8 cellular contexts compared by ENCODE assay signal in genomic region chr2:37653805-37654378, GRCh38. TPM values are rescaled to one million over a fixed set of nuclear protein-coding genes. Genes with fewer than 3 reads are reported as not detected.
DNase-seq lines count a peak whose midpoint lies in the region; ATAC-seq and TF ChIP-seq lines count a peak whose summit lies in the region.

No MANE protein-coding gene starts in this region.

- no peak for TF ChIP-seq CTCF in GM12865 (IDR thresholded peaks at IDR 0.05; ENCODE audit: insufficient read depth, low read depth, low read length, missing control alignments)
- TF ChIP-seq CTCF in right lobe of liver (IDR thresholded peaks at IDR 0.05), result no peak
- TF ChIP-seq CTCF in vagina (IDR thresholded peaks at IDR 0.05), result no peak

- H3K4me3 ChIP-seq in GM12865 (ENCODE audit: low read depth, low read length) (peak overlapping the region; percentile 58), right lobe of liver (no peak overlapping the region), vagina (no peak overlapping the region)

- H3K27me3 Mint-ChIP-seq in IgD-negative memory B cell, result peaks cover 2% of the 10 kb centered on the region
- H3K27me3 Mint-ChIP-seq in activated naive CD8-positive, alpha-beta T cell, result no peaks in the 10 kb centered on the region

- peak overlapping the region; percentile 92 to 94 (median 92) for H3K27ac Mint-ChIP-seq in IgD-negative memory B cell
- peak overlapping the region; percentile 91 for H3K27ac Mint-ChIP-seq in activated naive CD8-positive, alpha-beta T cell

- TF ChIP-seq POLR2A in right lobe of liver (IDR thresholded peaks at IDR 0.05) (peak; percentile 24), vagina (IDR thresholded peaks at IDR 0.05) (no peak)

- no peaks in the 10 kb centered on the region for H3K27me3 ChIP-seq in right lobe of liver
- no peaks in the 10 kb centered on the region for H3K27me3 ChIP-seq in vagina

- no peaks in the 10 kb centered on the region for H3K9me3 ChIP-seq in right lobe of liver
- H3K9me3 ChIP-seq in vagina, result no peaks in the 10 kb centered on the region

- DNase-seq in GM12865 (ENCODE audit: low read depth), result peak; percentile 94
- peak; percentile 47 to 66 (median 53) for DNase-seq in right lobe of liver
- no peak for DNase-seq in vagina (ENCODE audit: extremely low spot score in 2 of 2)
- DNase-seq in SW480 (ENCODE audit: low spot score), result no peak

- peak overlapping the region; percentile 45 to 67 (median 58) for H3K27ac ChIP-seq in right lobe of liver
- H3K27ac ChIP-seq in vagina, result peak overlapping the region; percentile 47

- 47% methylated on average over 14 of the region's 14 CpGs for WGBS in right lobe of liver (ENCODE audit: insufficient coverage, low coverage, low lambda C conversion rate, missing lambda C conversion rate)

- peak overlapping the region; percentile 76 to 97 (median 89) for H3K4me3 Mint-ChIP-seq in IgD-negative memory B cell
- H3K4me3 Mint-ChIP-seq in activated naive CD8-positive, alpha-beta T cell, result peak overlapping the region; percentile 62

- intact Hi-C loops in right lobe of liver (cut with DNase I), result no loop called here
- intact Hi-C loops in vagina (cut with DNase I), result no loop called here

- no peaks in the 10 kb centered on the region for H3K36me3 Mint-ChIP-seq in IgD-negative memory B cell
- peaks cover 12% of the 10 kb centered on the region for H3K36me3 Mint-ChIP-seq in activated naive CD8-positive, alpha-beta T cell

- H3K36me3 ChIP-seq in right lobe of liver (no peaks in the 10 kb centered on the region), vagina (no peaks in the 10 kb centered on the region)

- no peaks in the 10 kb centered on the region for H3K9me3 Mint-ChIP-seq in IgD-negative memory B cell
- no peaks in the 10 kb centered on the region for H3K9me3 Mint-ChIP-seq in activated naive CD8-positive, alpha-beta T cell (ENCODE audit: low read depth)

- peaks cover 53 to 84% (median 68%) of the 10 kb centered on the region in 3 donors for H3K4me1 Mint-ChIP-seq in IgD-negative memory B cell
- H3K4me1 Mint-ChIP-seq in activated naive CD8-positive, alpha-beta T cell (ENCODE audit: low read depth), result peaks cover 86% of the 10 kb centered on the region

- H3K4me1 ChIP-seq in right lobe of liver (no peaks in the 10 kb centered on the region), vagina (peaks cover 55% of the 10 kb centered on the region)

- ATAC-seq in GM21515 (IDR thresholded peaks at IDR 0.05; ENCODE audit: unreplicated experiment) (peak; percentile 37), right lobe of liver (peak; percentile 53 to 80 (median 68)), GM19023 (IDR thresholded peaks at IDR 0.05; ENCODE audit: unreplicated experiment) (no peak)

RNA-seq across cellular contexts. Expression of gene CDC42EP3, which starts 17.6 kb away (rescaled TPM):
- 68.3 TPM for polyA plus RNA-seq in IgD-negative memory B cell
- total RNA-seq in right lobe of liver, result 1 to 10 TPM; 3.4 to 8.4 (median 6.0) TPM
- 44.4 TPM for total RNA-seq in vagina

Comparison
In these comparisons a context has a peak if more than half of its experiments do, and no peak if none do; other contexts are left out.
1. DNase-seq: peak in GM12865 (single experiment) and right lobe of liver (3 of 3); none in vagina (0 of 2) and SW480 (single experiment).